ENCODE assay signal across 22 cellular contexts in genomic region chr6:1379810-1380198, GRCh38. TPM values are rescaled to one million over a fixed set of nuclear protein-coding genes. Genes with fewer than 3 reads are reported as not detected.
DNase-seq lines count a peak whose midpoint lies in the region; ATAC-seq and TF ChIP-seq lines count a peak whose summit lies in the region.
"Had no signal": no experiment of that assay in that cellular context is flagged by ENCODE, and none has a peak within 500 bp of the region (broad histone marks: within the 10 kb centered on the region; RNA-seq: fewer than 3 reads in every experiment).

No MANE protein-coding gene starts in this region.

- ATAC-seq in GM23338 (no peak), GM18870 (IDR thresholded peaks at IDR 0.05; ENCODE audit: unreplicated experiment) (no peak)
- ATAC-seq in effector memory CD8-positive, alpha-beta T cell (replicated peaks) = no peak
- ATAC-seq: activated CD8-positive, alpha-beta T cell treated with anti-CD3 and anti-CD28 coated beads, Interleukin-2, amount 10 ng/mL, durations not matched to agents 7 days and 5 days had no signal

- H3K79me2 ChIP-seq in GM23338 (replicated peaks; ENCODE audit: insufficient read depth) = no peaks in the 10 kb centered on the region

- peak overlapping the region; percentile 13 for H3K27ac Mint-ChIP-seq in activated CD4-positive, alpha-beta T cell treated with anti-CD3 and anti-CD28 coated beads, Interleukin-2, amount 10 ng/mL, durations not matched to agents 7 days and 5 days
- no peak overlapping the region for H3K27ac Mint-ChIP-seq in GM23338
- H3K27ac Mint-ChIP-seq in effector memory CD8-positive, alpha-beta T cell = no peak overlapping the region
- H3K27ac Mint-ChIP-seq: activated naive CD4-positive, alpha-beta T cell treated with anti-CD3 and anti-CD28 coated beads, Interleukin-2, amount 50 U/mL, for 72 hours had no signal

- POLR2A ChIA-PET in activated CD4-positive, alpha-beta T cell treated with anti-CD3 and anti-CD28 coated beads, Interleukin-2, amount 10 ng/mL, durations not matched to agents 7 days and 5 days (lab: Charles Lee) = no interaction called here

- H3K4me3 ChIP-seq in GM23338 (peak overlapping the region; percentile 53; the same call in 1 of the 2 replicates), esophagus muscularis mucosa (no peak overlapping the region), skeletal muscle satellite cell (ENCODE audit: low read length) (no peak overlapping the region)
- H3K4me3 ChIP-seq: BLaER1, HAP-1, MG63 had no signal

- no peak overlapping the region for H3K4me3 Mint-ChIP-seq in activated CD4-positive, alpha-beta T cell treated with anti-CD3 and anti-CD28 coated beads, Interleukin-2, amount 10 ng/mL, durations not matched to agents 7 days and 5 days
- H3K4me3 Mint-ChIP-seq in GM23338 = peak overlapping the region; percentile 24; the same call in 2 of the 3 replicates
- H3K4me3 Mint-ChIP-seq in effector memory CD8-positive, alpha-beta T cell = peak overlapping the region in 1 of 2 donors; percentile 38

- peaks cover 20% of the 10 kb centered on the region for H3F3A ChIP-seq in GM23338 (replicated peaks; ENCODE audit: low read depth)

- no peak overlapping the region for H3K9ac ChIP-seq in skeletal muscle satellite cell (ENCODE audit: low read depth, low read length)
- H3K9ac ChIP-seq: BLaER1 had no signal

- H3K9me3 ChIP-seq in esophagus muscularis mucosa (no peaks in the 10 kb centered on the region), skeletal muscle satellite cell (replicated peaks; ENCODE audit: low read length) (no peaks in the 10 kb centered on the region)
- H3K9me3 ChIP-seq: HAP-1, MG63 had no signal

- intact Hi-C loops in esophagus muscularis mucosa (cut with DNase I) = loop anchor here (2.0 to 5.0 kb wide), 3 partner anchors 68 to 583 kb away; partner anchors contain the start of gene FOXQ1

- H3K4me1 ChIP-seq in GM23338 (ENCODE audit: insufficient read depth) (peaks cover 45% of the 10 kb centered on the region), esophagus muscularis mucosa (peaks cover 45 to 71% (median 64%) of the 10 kb centered on the region in 4 donors), skeletal muscle satellite cell (ENCODE audit: control insufficient read depth, insufficient read depth, low read length) (peaks cover 9% of the 10 kb centered on the region)

- peaks cover 23% of the 10 kb centered on the region for H3K4me1 Mint-ChIP-seq in activated CD4-positive, alpha-beta T cell treated with anti-CD3 and anti-CD28 coated beads, Interleukin-2, amount 10 ng/mL, durations not matched to agents 7 days and 5 days
- H3K4me1 Mint-ChIP-seq in GM23338 = peaks cover 28% of the 10 kb centered on the region
- H3K4me1 Mint-ChIP-seq in effector memory CD8-positive, alpha-beta T cell (ENCODE audit: low read depth in 2 of 2) = peaks cover 9 to 22% of the 10 kb centered on the region in 2 donors

- no peak for TF ChIP-seq POLR2A in esophagus muscularis mucosa (IDR thresholded peaks at IDR 0.05; ENCODE audit: low read depth)

- no peaks in the 10 kb centered on the region for H3K36me3 ChIP-seq in GM23338 (ENCODE audit: insufficient read depth)
- H3K36me3 ChIP-seq in esophagus muscularis mucosa = no peaks in the 10 kb centered on the region
- H3K36me3 ChIP-seq in skeletal muscle satellite cell (ENCODE audit: insufficient read depth, low read length) = no peaks in the 10 kb centered on the region
- H3K36me3 ChIP-seq: BLaER1, HAP-1, MG63, WERI-Rb-1 had no signal

- H2AFZ ChIP-seq in GM23338 = no peak overlapping the region

- peaks cover 7% of the 10 kb centered on the region for H4K20me1 ChIP-seq in GM23338 (replicated peaks; ENCODE audit: insufficient read depth)

- no peaks in the 10 kb centered on the region for H3K9me2 ChIP-seq in GM23338 (ENCODE audit: insufficient read depth)

- H3K27me3 Mint-ChIP-seq in activated CD4-positive, alpha-beta T cell treated with anti-CD3 and anti-CD28 coated beads, Interleukin-2, amount 10 ng/mL, durations not matched to agents 7 days and 5 days = peaks cover 73% of the 10 kb centered on the region
- peaks cover 90% of the 10 kb centered on the region for H3K27me3 Mint-ChIP-seq in GM23338 (ENCODE audit: insufficient read depth, low read depth, poor library complexity)
- H3K27me3 Mint-ChIP-seq in effector memory CD8-positive, alpha-beta T cell = peaks cover 73 to 81% of the 10 kb centered on the region in 2 donors

- no peak for DNase-seq in activated CD4-positive, alpha-beta T cell treated with anti-CD3 and anti-CD28 coated beads, Interleukin-2, amount 10 ng/mL, durations not matched to agents 7 days and 5 days
- no peak for DNase-seq in activated CD4-positive, alpha-beta T cell treated with anti-CD3 and anti-CD28 coated beads for 48 hours
- DNase-seq in GM23338 (ENCODE audit: low spot score) = no peak
- no peak for DNase-seq in esophagus muscularis mucosa (ENCODE audit: extremely low spot score)
- DNase-seq in NCI-H345 treated with DMSO at 0.1 percent for 48 hours (lab: John Stamatoyannopoulos, UW; ENCODE audit: unreplicated experiment) = no peak
- no peak for DNase-seq in effector memory CD8-positive, alpha-beta T cell
- DNase-seq: effector CD4-positive, alpha-beta T cell; MG63; NCI-H146; NCI-H69; RPMI8226; stimulated activated CD4-positive, alpha-beta T cell treated with anti-CD3 and anti-CD28 coated beads, Interleukin-12 subunit alpha, Interleukin-12 subunit beta, amount 100 ng/mL, for 4 hours; stimulated activated CD4-positive, alpha-beta T cell treated with anti-CD3 and anti-CD28 coated beads, Interleukin-4, amount 100 ng/mL, for 4 hours had no signal

- TF ChIP-seq CTCF in GM23338 (conservative IDR thresholded peaks at IDR 0.05; ENCODE audit: low read depth in 2 of 2) (no peak), esophagus muscularis mucosa (IDR thresholded peaks at IDR 0.05) (no peak)

- no peaks in the 10 kb centered on the region for H3K9me3 Mint-ChIP-seq in activated CD4-positive, alpha-beta T cell treated with anti-CD3 and anti-CD28 coated beads, Interleukin-2, amount 10 ng/mL, durations not matched to agents 7 days and 5 days
- 0 out of 3 replicates have a peak, but pooled peaks cover 4% of the 10 kb centered on the region for H3K9me3 Mint-ChIP-seq in GM23338
- H3K9me3 Mint-ChIP-seq in effector memory CD8-positive, alpha-beta T cell = no peaks in the 10 kb centered on the region
- H3K9me3 Mint-ChIP-seq: activated naive CD4-positive, alpha-beta T cell treated with anti-CD3 and anti-CD28 coated beads, Interleukin-2, amount 50 U/mL, for 72 hours; central memory CD8-positive, alpha-beta T cell; T-helper 2 cell treated with Interferon-gamma antibody and Interleukin-4, amounts not matched to agents 5 μg/mL and 100 μg/mL, for 36 hours had no signal

- H3K27me3 ChIP-seq in GM23338 (ENCODE audit: insufficient read depth) (peaks cover 100% of the 10 kb centered on the region), esophagus muscularis mucosa (peaks cover 0 to 60% (median 8%) of the 10 kb centered on the region in 4 donors), skeletal muscle satellite cell (ENCODE audit: control insufficient read depth, insufficient read depth, low read length) (peaks cover 93% of the 10 kb centered on the region)
- H3K27me3 ChIP-seq: MG63 had no signal

- H3K27ac ChIP-seq in GM23338 (ENCODE audit: low read depth) (no peak overlapping the region), esophagus muscularis mucosa (replicated peaks in 1 of 4) (peak overlapping the region in 3 of 4 donors; percentile 46 to 97 (median 57))
- H3K27ac ChIP-seq: BLaER1, WERI-Rb-1 had no signal

- CTCF ChIA-PET in activated CD4-positive, alpha-beta T cell treated with anti-CD3 and anti-CD28 coated beads, Interleukin-2, amount 10 ng/mL, durations not matched to agents 7 days and 5 days (lab: Charles Lee) = no interaction called here

- WGBS in esophagus muscularis mucosa = 69% methylated on average over 7 of the region's 7 CpGs

- peaks cover 1% of the 10 kb centered on the region for H3K36me3 Mint-ChIP-seq in activated CD4-positive, alpha-beta T cell treated with anti-CD3 and anti-CD28 coated beads, Interleukin-2, amount 10 ng/mL, durations not matched to agents 7 days and 5 days (ENCODE audit: low read depth)
- no peaks in the 10 kb centered on the region for H3K36me3 Mint-ChIP-seq in GM23338 (ENCODE audit: low read depth)
- H3K36me3 Mint-ChIP-seq in effector memory CD8-positive, alpha-beta T cell (ENCODE audit: insufficient read depth) = no peaks in the 10 kb centered on the region

- TF ChIP-seq EP300 in esophagus muscularis mucosa (IDR thresholded peaks at IDR 0.05) = no peak

- H3K4me2 ChIP-seq in GM23338 = peak overlapping the region; percentile 84; the same call in 1 of the 2 replicates
- peak overlapping the region; percentile 19 for H3K4me2 ChIP-seq in skeletal muscle satellite cell (ENCODE audit: low read length)
- H3K4me2 ChIP-seq: BLaER1 had no signal

TF ChIP-seq in GM23338, 12 proteins besides CTCF, POLR2A, EP300 and RAD21:
- TF ChIP-seq EZH2 (IDR thresholded peaks at IDR 0.05; ENCODE audit: low read depth, unreplicated experiment) (peak; percentile 94), ZNF114 (CRISPR knock-in tag; IDR thresholded peaks at IDR 0.05) (no peak)
TF ChIP-seq in GM23338: peak in this region for 1.

RNA-seq across cellular contexts. Expression of gene FOXF2, which starts 9.6 kb away (rescaled TPM):
- not detected for total RNA-seq in activated CD4-positive, alpha-beta T cell treated with anti-CD3 and anti-CD28 coated beads, Interleukin-2, amount 10 ng/mL, durations not matched to agents 7 days and 5 days
- not detected in 2 replicates for total RNA-seq in GM23338 (2014; rRNA removed; shearing (Covaris generic))
- not detected in 2 replicates for polyA plus RNA-seq in GM23338 (2016; fragmentation: Nextera tagmentation; extraction: Ambion mirVana)
- total RNA-seq in esophagus muscularis mucosa = 100 to 1,000 TPM in 3 of 4 donors, 10 to 100 TPM in 1; 66.6 to 170 (median 120) TPM
- 2.3 and 4.4 TPM in 2 replicates for total RNA-seq in skeletal muscle satellite cell (2012; rRNA removed)
- total RNA-seq: activated CD8-positive, alpha-beta T cell treated with anti-CD3 and anti-CD28 coated beads, Interleukin-2, amount 10 ng/mL, durations not matched to agents 7 days and 5 days; activated naive CD4-positive, alpha-beta T cell treated with anti-CD3 and anti-CD28 coated beads, Interleukin-2, amount 50 U/mL, for 72 hours had no signal

Comparison
In these comparisons a context has a peak if more than half of its experiments do, and no peak if none do; other contexts are left out.
1. RNA of gene FOXF2, which starts 9.6 kb away (total RNA-seq): 66.6 to 170 TPM in esophagus muscularis mucosa; not detected in activated CD4-positive, alpha-beta T cell treated with anti-CD3 and anti-CD28 coated beads, Interleukin-2, amount 10 ng/mL, durations not matched to agents 7 days and 5 days and not detected in GM23338; every median in the first group is over 10 times any median in the second.